ENCODE assay signal across 29 cellular contexts in the genomic region with DNA sequence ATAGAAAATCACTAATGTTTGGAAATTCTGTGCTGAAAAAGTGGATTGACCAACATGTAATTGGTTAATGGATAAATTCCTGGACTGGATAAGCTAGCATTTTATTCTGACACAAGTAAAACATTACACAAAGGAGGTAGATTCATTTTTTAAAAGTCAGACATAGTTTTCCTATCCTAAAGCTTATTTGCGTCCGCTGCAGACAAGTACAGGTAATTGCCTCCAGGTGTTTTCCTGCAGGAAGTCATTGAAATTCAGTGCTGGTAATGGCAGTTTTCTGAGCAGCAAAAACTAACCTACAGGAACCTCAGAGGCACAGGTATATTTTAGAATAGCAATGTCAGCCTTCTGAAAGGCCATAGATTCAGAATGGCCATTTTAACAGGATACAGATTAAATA.
"Had no signal": no experiment of that assay in that cellular context is flagged by ENCODE, and none has a peak within 500 bp of the region (broad histone marks: within the 10 kb centered on the region; RNA-seq: fewer than 3 reads in every experiment).

No MANE protein-coding gene starts in this region.

- H3K27ac ChIP-seq: adrenal gland, ascending aorta, brain microvascular endothelial cell, coronary artery, dorsolateral prefrontal cortex, gastrocnemius medialis, hepatocyte, pancreas, prostate gland, upper lobe of left lung, vagina had no signal

- H3K4me2 ChIP-seq: hepatocyte had no signal

- H3K4me1 ChIP-seq: adrenal gland, ascending aorta, gastrocnemius medialis, pancreas, prostate gland, upper lobe of left lung, vagina had no signal

- H2AFZ ChIP-seq: hepatocyte had no signal

- H3K9me3 ChIP-seq: adrenal gland, ascending aorta, gastrocnemius medialis, pancreas, prostate gland, upper lobe of left lung, vagina had no signal

- ATAC-seq: gastrocnemius medialis; left cardiac atrium; left ventricle myocardium superior; pancreas; sciatic nerve; stimulated activated memory B cell treated with anti-CD40 and anti-IgM and Interleukin-4, amounts not matched to agents 10 μg/mL and 1 μg/mL and 100 μg/mL, for 72 hours; stimulated activated naive CD8-positive, alpha-beta T cell treated with anti-CD3 and anti-CD28 coated beads, Interleukin-15, amount 100 ng/mL, for 72 hours had no signal

- H3K36me3 ChIP-seq: adrenal gland, ascending aorta, brain microvascular endothelial cell, gastrocnemius medialis, pancreas, prostate gland, upper lobe of left lung, vagina had no signal

- H3K79me2 ChIP-seq: hepatocyte had no signal

- H3K4me3 ChIP-seq: adrenal gland, ascending aorta, coronary artery, dorsolateral prefrontal cortex, gastrocnemius medialis, hepatocyte, pancreas, prostate gland, upper lobe of left lung, vagina had no signal

- H3K27me3 ChIP-seq: adrenal gland, ascending aorta, brain microvascular endothelial cell, dorsolateral prefrontal cortex, gastrocnemius medialis, hepatocyte, pancreas, upper lobe of left lung, vagina had no signal

- DNase-seq: activated CD4-positive, alpha-beta T cell treated with anti-CD3 and anti-CD28 coated beads for 4 hours; activated CD4-positive, alpha-beta T cell treated with anti-CD3 and anti-CD28 coated beads, Interleukin-2, amount 50 U/mL, for 4 hours; activated effector memory CD4-positive, alpha-beta T cell treated with anti-CD3 and anti-CD28 coated beads, Interleukin-2, amount 50 U/mL, for 16 hours; activated naive CD4-positive, alpha-beta T cell treated with anti-CD3 and anti-CD28 coated beads for 36 hours; activated naive CD8-positive, alpha-beta T cell treated with anti-CD3 and anti-CD28 coated beads for 36 hours; adrenal gland; brain microvascular endothelial cell; dorsolateral prefrontal cortex; effector memory CD4-positive, alpha-beta T cell; gastrocnemius medialis; islet precursor cell; left cardiac atrium; left ventricle myocardium superior; naive B cell; pancreas; retina; small intestine; stimulated activated CD4-positive, alpha-beta T cell treated with anti-CD3 and anti-CD28 coated beads, Interleukin-4, amount 100 ng/mL, for 24 hours; stimulated activated CD8-positive, alpha-beta memory T cell treated with anti-CD3 and anti-CD28 coated beads, Interleukin-4, amount 100 ng/mL, for 48 hours; stimulated activated naive CD8-positive, alpha-beta T cell treated with anti-CD3 and anti-CD28 coated beads, Interleukin-15, amount 100 ng/mL, for 72 hours; substantia nigra; upper lobe of left lung had no signal
